ENCODE assay signal across 8 cellular contexts in genomic region chr18:8601277-8602032, GRCh38. TPM values are rescaled to one million over a fixed set of nuclear protein-coding genes. Genes with fewer than 3 reads are reported as not detected.
DNase-seq lines count a peak whose midpoint lies in the region; ATAC-seq, FAIRE-seq and TF ChIP-seq lines count a peak whose summit lies in the region.
"Had no signal": no experiment of that assay in that cellular context is flagged by ENCODE, and none has a peak within 500 bp of the region (broad histone marks: within the 10 kb centered on the region; RNA-seq: fewer than 3 reads in every experiment).

No MANE protein-coding gene starts in this region.

- H3K4me2 ChIP-seq in PC-9, result peak overlapping the region; percentile 6; the same call in 1 of the 2 replicates

- intact Hi-C loops in PC-9 (cut with micrococcal nuclease; ENCODE audit: unreplicated experiment), result no loop called here

- H3K4me1 Mint-ChIP-seq in stimulated activated effector memory CD8-positive, alpha-beta T cell treated with anti-CD3 and anti-CD28 coated beads, Interleukin-12 subunit alpha, Interleukin-12 subunit beta, amount 100 ng/mL, for 72 hours, result peaks cover 7% of the 10 kb centered on the region

- no peaks in the 10 kb centered on the region for H3K36me3 Mint-ChIP-seq in stimulated activated effector memory CD8-positive, alpha-beta T cell treated with anti-CD3 and anti-CD28 coated beads, Interleukin-12 subunit alpha, Interleukin-12 subunit beta, amount 100 ng/mL, for 72 hours

- ATAC-seq in GM19328 (IDR thresholded peaks at IDR 0.05; ENCODE audit: unreplicated experiment), result peak; percentile 46
- peak; percentile 65 for ATAC-seq in HG02981 (IDR thresholded peaks at IDR 0.05; ENCODE audit: unreplicated experiment)
- ATAC-seq in stimulated activated effector memory CD8-positive, alpha-beta T cell treated with anti-CD3 and anti-CD28 coated beads, Interleukin-12 subunit alpha, Interleukin-12 subunit beta, amount 100 ng/mL, for 72 hours, result peak; percentile 73

- no peaks in the 10 kb centered on the region for H3K79me2 ChIP-seq in PC-9 (ENCODE audit: low read depth)

- DNase-seq in PC-9 (peak in 1 of 2 experiments; percentile 66), islet precursor cell (no peak), small intestine (no peak), hepatic stellate cell (ENCODE audit: low spot score) (no peak)
- DNase-seq in stimulated activated effector memory CD8-positive, alpha-beta T cell treated with anti-CD3 and anti-CD28 coated beads, Interleukin-12 subunit alpha, Interleukin-12 subunit beta, amount 100 ng/mL, for 72 hours (ENCODE audit: low spot score in 2 of 2), result no peak
- DNase-seq: activated CD4-positive, CD25-positive, alpha-beta regulatory T cell had no signal

- H4K20me1 ChIP-seq in PC-9 (ENCODE audit: insufficient read depth), result no peaks in the 10 kb centered on the region

- POLR2A ChIA-PET in PC-9 (lab: Charles Lee; ENCODE audit: unreplicated experiment), result no interaction called here

- H2AFZ ChIP-seq in PC-9, result 0 out of 2 replicates have a peak overlapping the region, but pooled peaks have one; percentile 1

- H3K9me3 Mint-ChIP-seq in stimulated activated effector memory CD8-positive, alpha-beta T cell treated with anti-CD3 and anti-CD28 coated beads, Interleukin-12 subunit alpha, Interleukin-12 subunit beta, amount 100 ng/mL, for 72 hours, result no peaks in the 10 kb centered on the region

- CTCF ChIA-PET in PC-9 (lab: Charles Lee), result no interaction called here

- no TSS peak for BruUV-seq in PC-9 (replicated peaks; lab: Mats Ljungman, UMichigan)

- 47 to 63% (median 51%) methylated on average over 6 of the region's 6 CpGs for WGBS in small intestine, 3 donors

- H3K4me1 ChIP-seq in PC-9 (replicated peaks; ENCODE audit: insufficient read depth) (peaks cover 12% of the 10 kb centered on the region; the same call in 1 of the 2 replicates), small intestine (ENCODE audit: control insufficient read depth in 2 of 2, insufficient read depth in 1 of 2, low read depth in 1 of 2, low read length in 1 of 2) (no peaks in the 10 kb centered on the region)

- H3K36me3 ChIP-seq in PC-9 (ENCODE audit: low read depth) (no peaks in the 10 kb centered on the region), small intestine (ENCODE audit: control insufficient read depth in 2 of 2, insufficient read depth in 2 of 2, low read length in 2 of 2) (no peaks in the 10 kb centered on the region)

- H3K27me3 ChIP-seq in PC-9 (ENCODE audit: insufficient read depth, low read depth) (no peaks in the 10 kb centered on the region; the same call in 1 of the 2 replicates), small intestine (ENCODE audit: control insufficient read depth in 2 of 2, insufficient read depth in 2 of 2, low read length in 2 of 2) (no peaks in the 10 kb centered on the region)

- H3K27ac ChIP-seq in PC-9, result no peak overlapping the region
- no peak overlapping the region for H3K27ac ChIP-seq in small intestine (ENCODE audit: low read depth in 1 of 2, low read length in 1 of 2)

- TF ChIP-seq CTCF in PC-9 (conservative IDR thresholded peaks at IDR 0.05), result no peak

- H3K4me3 ChIP-seq in PC-9 (no peak overlapping the region), small intestine (ENCODE audit: low read depth in 1 of 2, low read length in 2 of 2) (no peak overlapping the region)

- H3K9me2 ChIP-seq in PC-9 (ENCODE audit: insufficient read depth), result no peaks in the 10 kb centered on the region

- H3K9me3 ChIP-seq in PC-9 (ENCODE audit: insufficient read depth, low read depth) (no peaks in the 10 kb centered on the region), small intestine (ENCODE audit: control insufficient read depth, low read depth) (no peaks in the 10 kb centered on the region)

- H3K27ac Mint-ChIP-seq in stimulated activated effector memory CD8-positive, alpha-beta T cell treated with anti-CD3 and anti-CD28 coated beads, Interleukin-12 subunit alpha, Interleukin-12 subunit beta, amount 100 ng/mL, for 72 hours, result no peak overlapping the region

- H3K4me3 Mint-ChIP-seq in stimulated activated effector memory CD8-positive, alpha-beta T cell treated with anti-CD3 and anti-CD28 coated beads, Interleukin-12 subunit alpha, Interleukin-12 subunit beta, amount 100 ng/mL, for 72 hours, result no peak overlapping the region

- FAIRE-seq in small intestine (lab: Jason Lieb, UNC), result no peak

- H3F3A ChIP-seq in PC-9 (ENCODE audit: insufficient read depth, low read depth), result peaks cover 8% of the 10 kb centered on the region; the same call in 1 of the 2 replicates

RNA-seq across cellular contexts. Expression of gene RAB12, which starts 7.8 kb away (rescaled TPM):
- 60.1 and 79.4 TPM in 2 replicates for total RNA-seq in PC-9 (2021)
- 10 to 100 TPM in 2 of 3 donors, 1 to 10 TPM in 1; 8.9 to 17.7 (median 12.4) TPM for polyA plus RNA-seq in small intestine
